In the genomic region with DNA sequence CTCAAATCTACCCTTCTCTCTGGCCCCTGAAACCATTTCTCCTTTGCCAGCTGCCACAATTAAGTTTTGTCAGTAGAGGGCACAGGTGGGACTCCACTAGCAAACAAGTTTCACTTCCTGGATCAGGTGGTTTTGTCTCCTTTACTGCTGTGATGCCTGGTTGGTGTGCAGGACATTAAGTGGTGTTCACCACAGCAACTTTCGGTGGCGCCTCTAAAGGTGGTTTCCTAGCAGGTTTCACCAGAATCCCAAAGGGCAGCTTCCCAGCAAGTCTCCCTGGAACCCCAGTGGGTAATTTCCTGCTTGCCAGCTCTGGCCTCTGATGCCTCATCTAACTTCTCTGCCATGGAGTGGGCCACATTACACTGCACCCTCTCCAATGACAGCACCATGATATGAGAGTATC, we compare ENCODE assay signal across 9 cellular contexts. TPM values are rescaled to one million over a fixed set of nuclear protein-coding genes. Genes with fewer than 3 reads are reported as not detected.
DNase-seq lines count a peak whose midpoint lies in the region; ATAC-seq, FAIRE-seq and TF ChIP-seq lines count a peak whose summit lies in the region.
"Had no signal": no experiment of that assay in that cellular context is flagged by ENCODE, and none has a peak within 500 bp of the region (broad histone marks: within the 10 kb centered on the region; RNA-seq: fewer than 3 reads in every experiment).

No MANE protein-coding gene starts in this region.

- no peaks in the 10 kb centered on the region for H3K9me3 Mint-ChIP-seq in CD4-positive, CD25-positive, alpha-beta regulatory T cell
- H3K9me3 Mint-ChIP-seq: IgD-negative memory B cell had no signal

- CTCF ChIA-PET in Panc1 (lab: Charles Lee), result no interaction called here

- H3K4me1 Mint-ChIP-seq in CD4-positive, CD25-positive, alpha-beta regulatory T cell, result peaks cover 0 to 7% (median 3%) of the 10 kb centered on the region in 4 donors

- intact Hi-C loops in Panc1 (cut with micrococcal nuclease; ENCODE audit: unreplicated experiment) (no loop called here), heart right ventricle (cut with DNase I) (no loop called here)

- H3K9me3 ChIP-seq in CD4-positive, CD25-positive, alpha-beta regulatory T cell (ENCODE audit: control insufficient read depth in 2 of 2, low read length in 2 of 2), result no peaks in the 10 kb centered on the region
- H3K9me3 ChIP-seq in Panc1 (ENCODE audit: control insufficient read depth, insufficient read depth, low read depth, low read length) (no peaks in the 10 kb centered on the region), keratinocyte (ENCODE audit: control insufficient read depth, low read depth, low read length) (no peaks in the 10 kb centered on the region), heart right ventricle (peaks cover 0 to under 1% (median 0%) of the 10 kb centered on the region in 11 donors)

- no peaks in the 10 kb centered on the region for H3K27me3 ChIP-seq in CD4-positive, CD25-positive, alpha-beta regulatory T cell (ENCODE audit: control insufficient read depth, insufficient read depth, low read length)
- H3K27me3 ChIP-seq in Panc1 (ENCODE audit: control insufficient read depth, insufficient read depth, low read length) (no peaks in the 10 kb centered on the region), keratinocyte (ENCODE audit: control insufficient read depth, extremely low read depth, insufficient read depth, low read length) (no peaks in the 10 kb centered on the region), heart right ventricle (no peaks in the 10 kb centered on the region)

- POLR2A ChIA-PET in Panc1 (lab: Charles Lee), result no interaction called here

- peaks cover 64% of the 10 kb centered on the region for H3K36me3 Mint-ChIP-seq in CD4-positive, CD25-positive, alpha-beta regulatory T cell

- in situ Hi-C loops in Panc1 (cut with HindIII; ENCODE audit: low pct_unique_long_range_greater_than_20kb, low sequenced_read_pairs), result no loop called here

- H3K27ac Mint-ChIP-seq in CD4-positive, CD25-positive, alpha-beta regulatory T cell, result peak overlapping the region in 1 of 3 donors; percentile 67

- H3K4me3 ChIP-seq in CD4-positive, CD25-positive, alpha-beta regulatory T cell (ENCODE audit: low read depth, low read length), result no peak overlapping the region
- H3K4me3 ChIP-seq in Panc1 (ENCODE audit: low read depth in 2 of 2, low read length in 2 of 2) (no peak overlapping the region), keratinocyte (ENCODE audit: control insufficient read depth in 2 of 3, extremely low read depth in 1 of 3, insufficient read depth in 2 of 3, low read depth in 1 of 3, low read length in 3 of 3) (no peak overlapping the region), heart right ventricle (no peak overlapping the region)

- H3K9ac ChIP-seq in keratinocyte (ENCODE audit: control insufficient read depth, extremely low read depth, insufficient read depth, low read length), result no peak overlapping the region

- H3K79me2 ChIP-seq in keratinocyte (ENCODE audit: control insufficient read depth, insufficient read depth, low read length), result no peaks in the 10 kb centered on the region

- H3K4me3 Mint-ChIP-seq in CD4-positive, CD25-positive, alpha-beta regulatory T cell, result no peak overlapping the region
- H3K4me3 Mint-ChIP-seq: IgD-negative memory B cell had no signal

- no TSS peak for BruUV-seq in Panc1 (replicated peaks; lab: Mats Ljungman, UMichigan)

- ATAC-seq in CD4-positive, CD25-positive, alpha-beta regulatory T cell (ENCODE audit: low read depth in 2 of 2), result peak; percentile 58 to 73
- peak; percentile 99 for ATAC-seq in GM18907 (IDR thresholded peaks at IDR 0.05; ENCODE audit: unreplicated experiment)
- peak; percentile 98 for ATAC-seq in HG03039 (IDR thresholded peaks at IDR 0.05; ENCODE audit: unreplicated experiment)
- ATAC-seq in Panc1, result peak; percentile 56; the same call in 1 of the 2 replicates
- ATAC-seq in heart right ventricle, result no peak

- H3K27ac ChIP-seq in CD4-positive, CD25-positive, alpha-beta regulatory T cell (ENCODE audit: insufficient read depth, low read length, poor library complexity, severe bottlenecking), result no peak overlapping the region
- H3K27ac ChIP-seq in Panc1 (ENCODE audit: low read length), result no peak overlapping the region
- no peak overlapping the region for H3K27ac ChIP-seq in keratinocyte (ENCODE audit: control insufficient read depth, insufficient read depth, low read length)
- H3K27ac ChIP-seq in heart right ventricle, result no peak overlapping the region

- no peaks in the 10 kb centered on the region for H3K9me1 ChIP-seq in keratinocyte (ENCODE audit: control insufficient read depth, extremely low read depth, insufficient read depth, low read length)

- TF ChIP-seq CTCF in Panc1 (IDR thresholded peaks at IDR 0.05), result peak; percentile 41
- TF ChIP-seq CTCF in keratinocyte (optimal IDR thresholded peaks at IDR 0.05 in 1 of 3, IDR thresholded peaks at IDR 0.05 in 1 of 3, conservative IDR thresholded peaks at IDR 0.05 in 1 of 3; ENCODE audit: extremely low read depth in 1 of 3, insufficient read depth in 2 of 3, low read length in 3 of 3), result peak in 2 of 3 experiments; percentile 43 to 56
- TF ChIP-seq CTCF in heart right ventricle (IDR thresholded peaks at IDR 0.05), result peak in 4 of 9 donors; percentile 11 to 32 (median 22)

- dilution Hi-C loops in keratinocyte (cut with MboI; ENCODE audit: extremely low pct_ligation_motif_present, low sequenced_read_pairs), result no loop called here

- H3K4me2 ChIP-seq in keratinocyte (ENCODE audit: control insufficient read depth, extremely low read depth, insufficient read depth, low read depth, low read length), result no peak overlapping the region

- peak in 2 of 3 donors; percentile 27 to 73 for DNase-seq in CD4-positive, CD25-positive, alpha-beta regulatory T cell
- no peak for DNase-seq in Panc1 (ENCODE audit: low read depth, low spot score)
- no peak for DNase-seq in keratinocyte (ENCODE audit: low read depth, low spot score)
- DNase-seq in midbrain (lab: John Stamatoyannopoulos, UW), result no peak
- DNase-seq in heart right ventricle, result no peak
- no peak for DNase-seq in DMS114 treated with DMSO at 0.1 percent for 48 hours (lab: John Stamatoyannopoulos, UW; ENCODE audit: unreplicated experiment)

- FAIRE-seq in keratinocyte (lab: Jason Lieb, UNC), result no peak

- WGBS in heart right ventricle, 2 donors, result 50% methylated on average over 2 of the region's 2 CpGs

- H4K20me1 ChIP-seq in keratinocyte (ENCODE audit: control insufficient read depth, extremely low read depth, insufficient read depth, low read length), result no peaks in the 10 kb centered on the region

- H3K4me1 ChIP-seq in CD4-positive, CD25-positive, alpha-beta regulatory T cell (ENCODE audit: control insufficient read depth, insufficient read depth, low read length, poor library complexity, severe bottlenecking), result no peaks in the 10 kb centered on the region
- H3K4me1 ChIP-seq in Panc1 (ENCODE audit: control insufficient read depth, insufficient read depth, low read length) (no peaks in the 10 kb centered on the region), keratinocyte (ENCODE audit: control insufficient read depth, extremely low read depth, insufficient read depth, low read length) (no peaks in the 10 kb centered on the region), heart right ventricle (no peaks in the 10 kb centered on the region)

- no peaks in the 10 kb centered on the region for H3K27me3 Mint-ChIP-seq in CD4-positive, CD25-positive, alpha-beta regulatory T cell
- H3K27me3 Mint-ChIP-seq: IgD-negative memory B cell had no signal

- H2AFZ ChIP-seq in keratinocyte (ENCODE audit: control insufficient read depth, low read length), result no peak overlapping the region

- peaks cover 84% of the 10 kb centered on the region for H3K36me3 ChIP-seq in CD4-positive, CD25-positive, alpha-beta regulatory T cell (ENCODE audit: control insufficient read depth, insufficient read depth, low read length)
- peaks cover 21% of the 10 kb centered on the region for H3K36me3 ChIP-seq in Panc1 (ENCODE audit: control insufficient read depth, insufficient read depth, low read length)
- H3K36me3 ChIP-seq in keratinocyte (ENCODE audit: control insufficient read depth in 2 of 2, extremely low read depth in 1 of 2, insufficient read depth in 2 of 2, low read length in 2 of 2), result peaks cover 27 to 41% of the 10 kb centered on the region in 2 experiments
- peaks cover 6 to 100% (median 75%) of the 10 kb centered on the region in 9 donors for H3K36me3 ChIP-seq in heart right ventricle

RNA-seq across cellular contexts. Expression of gene MED4, which starts 16.6 kb away (rescaled TPM):
- total RNA-seq in CD4-positive, CD25-positive, alpha-beta regulatory T cell, result 69.1 TPM
- polyA plus RNA-seq in CD4-positive, CD25-positive, alpha-beta regulatory T cell, result 100 to 1,000 TPM in 1 of 4 donors, 10 to 100 TPM in 3; 83.6 to 129 (median 97.8) TPM
- total RNA-seq in Panc1 (2021; ENCODE audit: unreplicated experiment) (26.5 TPM), heart right ventricle (10 to 100 TPM; 42.7 to 57.7 (median 48.7) TPM)
- 20.8 TPM for polyA plus RNA-seq in Panc1 (2012; ENCODE audit: insufficient read length)
- polyA plus RNA-seq in keratinocyte (49.5 to 62.4 TPM (median 51.2 TPM) in 3 replicates), heart right ventricle (10 to 100 TPM; 44.3 to 46.8 TPM)
- 120 TPM for polyA plus RNA-seq in keratinocyte (2011; ENCODE audit: low read depth)
- polyA plus RNA-seq in keratinocyte (2011; cell fraction: cytosol; rRNA removed), result 43.9 and 69.2 TPM in 2 replicates
- polyA plus RNA-seq in keratinocyte (2011; cell fraction: nucleus; rRNA removed), result 30.0 and 37.0 TPM in 2 replicates
- 36.8 and 49.4 TPM in 2 replicates for polyA plus RNA-seq in keratinocyte (2012; ENCODE audit: low replicate concordance)
- polyA minus RNA-seq in keratinocyte, result 11.6 to 19.8 TPM (median 15.4 TPM) in 3 replicates
- 12.1 TPM for polyA minus RNA-seq in keratinocyte (2011; cell fraction: cytosol; rRNA and poly(A)+ RNA removed)
- 4.2 and 13.4 TPM in 2 replicates for polyA minus RNA-seq in keratinocyte (2011; cell fraction: nucleus; rRNA and poly(A)+ RNA removed)

RNA-seq across cellular contexts. Expression of gene NUDT15, which starts 40.7 kb away (rescaled TPM):
- total RNA-seq in CD4-positive, CD25-positive, alpha-beta regulatory T cell, result 12.2 TPM
- polyA plus RNA-seq in CD4-positive, CD25-positive, alpha-beta regulatory T cell, result 10 to 100 TPM in 1 of 4 donors, 1 to 10 TPM in 3; 7.7 to 10.4 (median 8.5) TPM
- 18.9 TPM for total RNA-seq in Panc1 (2021; ENCODE audit: unreplicated experiment)
- polyA plus RNA-seq in Panc1 (2012; ENCODE audit: insufficient read length), result 6.8 TPM
- polyA plus RNA-seq in keratinocyte, result 19.4 to 41.1 TPM (median 24.5 TPM) in 3 replicates
- polyA plus RNA-seq in keratinocyte (2011; ENCODE audit: low read depth), result 3.5 TPM
- polyA plus RNA-seq in keratinocyte (2011; cell fraction: cytosol; rRNA removed), result 16.5 and 27.2 TPM in 2 replicates
- polyA plus RNA-seq in keratinocyte (2011; cell fraction: nucleus; rRNA removed), result 7.7 and 8.0 TPM in 2 replicates
- 11.5 and 26.1 TPM in 2 replicates for polyA plus RNA-seq in keratinocyte (2012; ENCODE audit: low replicate concordance)
- 3.4 to 8.5 TPM (median 7.7 TPM) in 3 replicates for polyA minus RNA-seq in keratinocyte
- polyA minus RNA-seq in keratinocyte (2011; cell fraction: cytosol; rRNA and poly(A)+ RNA removed), result 9.8 TPM
- polyA minus RNA-seq in keratinocyte (2011; cell fraction: nucleus; rRNA and poly(A)+ RNA removed), result 2.3 and 3.5 TPM in 2 replicates
- 10 to 100 TPM in 8 of 10 donors, 1 to 10 TPM in 2; 9.6 to 13.7 (median 11.3) TPM for total RNA-seq in heart right ventricle
- 10 to 100 TPM in 1 of 2 donors, 1 to 10 TPM in 1; 9.8 to 12.9 TPM for polyA plus RNA-seq in heart right ventricle

Comparison
In these comparisons a context has a peak if more than half of its experiments do, and no peak if none do; other contexts are left out.
1. ATAC-seq: peak in CD4-positive, CD25-positive, alpha-beta regulatory T cell (2 of 2), GM18907 (single experiment), HG03039 (single experiment) and Panc1 (single experiment); none in heart right ventricle (0 of 8).
2. DNase-seq: peak in CD4-positive, CD25-positive, alpha-beta regulatory T cell (2 of 3); none in Panc1 (single experiment), keratinocyte (single experiment), midbrain (single experiment), heart right ventricle (0 of 2) and DMS114 treated with DMSO at 0.1 percent for 48 hours (single experiment).